ENCODE assay signal across 1 cellular context in genomic region chr22:21867528-21868266, GRCh38.
TF ChIP-seq lines count a peak whose summit lies in the region.

MAPK1 (minus strand) TSS chr22:21867645; CDS start chr22:21867440, 205 bp downstream.

TF ChIP-seq in WTC11, 78 proteins besides CTCF, POLR2A, EP300 and RAD21 (continued from another document):
- TF ChIP-seq, protein P1, sequence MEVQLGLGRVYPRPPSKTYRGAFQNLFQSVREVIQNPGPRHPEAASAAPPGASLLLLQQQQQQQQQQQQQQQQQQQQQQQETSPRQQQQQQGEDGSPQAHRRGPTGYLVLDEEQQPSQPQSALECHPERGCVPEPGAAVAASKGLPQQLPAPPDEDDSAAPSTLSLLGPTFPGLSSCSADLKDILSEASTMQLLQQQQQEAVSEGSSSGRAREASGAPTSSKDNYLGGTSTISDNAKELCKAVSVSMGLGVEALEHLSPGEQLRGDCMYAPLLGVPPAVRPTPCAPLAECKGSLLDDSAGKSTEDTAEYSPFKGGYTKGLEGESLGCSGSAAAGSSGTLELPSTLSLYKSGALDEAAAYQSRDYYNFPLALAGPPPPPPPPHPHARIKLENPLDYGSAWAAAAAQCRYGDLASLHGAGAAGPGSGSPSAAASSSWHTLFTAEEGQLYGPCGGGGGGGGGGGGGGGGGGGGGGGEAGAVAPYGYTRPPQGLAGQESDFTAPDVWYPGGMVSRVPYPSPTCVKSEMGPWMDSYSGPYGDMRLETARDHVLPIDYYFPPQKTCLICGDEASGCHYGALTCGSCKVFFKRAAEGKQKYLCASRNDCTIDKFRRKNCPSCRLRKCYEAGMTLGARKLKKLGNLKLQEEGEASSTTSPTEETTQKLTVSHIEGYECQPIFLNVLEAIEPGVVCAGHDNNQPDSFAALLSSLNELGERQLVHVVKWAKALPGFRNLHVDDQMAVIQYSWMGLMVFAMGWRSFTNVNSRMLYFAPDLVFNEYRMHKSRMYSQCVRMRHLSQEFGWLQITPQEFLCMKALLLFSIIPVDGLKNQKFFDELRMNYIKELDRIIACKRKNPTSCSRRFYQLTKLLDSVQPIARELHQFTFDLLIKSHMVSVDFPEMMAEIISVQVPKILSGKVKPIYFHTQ (CRISPR knock-in tag; IDR thresholded peaks at IDR 0.05) = no peak
- TF ChIP-seq, protein P2, sequence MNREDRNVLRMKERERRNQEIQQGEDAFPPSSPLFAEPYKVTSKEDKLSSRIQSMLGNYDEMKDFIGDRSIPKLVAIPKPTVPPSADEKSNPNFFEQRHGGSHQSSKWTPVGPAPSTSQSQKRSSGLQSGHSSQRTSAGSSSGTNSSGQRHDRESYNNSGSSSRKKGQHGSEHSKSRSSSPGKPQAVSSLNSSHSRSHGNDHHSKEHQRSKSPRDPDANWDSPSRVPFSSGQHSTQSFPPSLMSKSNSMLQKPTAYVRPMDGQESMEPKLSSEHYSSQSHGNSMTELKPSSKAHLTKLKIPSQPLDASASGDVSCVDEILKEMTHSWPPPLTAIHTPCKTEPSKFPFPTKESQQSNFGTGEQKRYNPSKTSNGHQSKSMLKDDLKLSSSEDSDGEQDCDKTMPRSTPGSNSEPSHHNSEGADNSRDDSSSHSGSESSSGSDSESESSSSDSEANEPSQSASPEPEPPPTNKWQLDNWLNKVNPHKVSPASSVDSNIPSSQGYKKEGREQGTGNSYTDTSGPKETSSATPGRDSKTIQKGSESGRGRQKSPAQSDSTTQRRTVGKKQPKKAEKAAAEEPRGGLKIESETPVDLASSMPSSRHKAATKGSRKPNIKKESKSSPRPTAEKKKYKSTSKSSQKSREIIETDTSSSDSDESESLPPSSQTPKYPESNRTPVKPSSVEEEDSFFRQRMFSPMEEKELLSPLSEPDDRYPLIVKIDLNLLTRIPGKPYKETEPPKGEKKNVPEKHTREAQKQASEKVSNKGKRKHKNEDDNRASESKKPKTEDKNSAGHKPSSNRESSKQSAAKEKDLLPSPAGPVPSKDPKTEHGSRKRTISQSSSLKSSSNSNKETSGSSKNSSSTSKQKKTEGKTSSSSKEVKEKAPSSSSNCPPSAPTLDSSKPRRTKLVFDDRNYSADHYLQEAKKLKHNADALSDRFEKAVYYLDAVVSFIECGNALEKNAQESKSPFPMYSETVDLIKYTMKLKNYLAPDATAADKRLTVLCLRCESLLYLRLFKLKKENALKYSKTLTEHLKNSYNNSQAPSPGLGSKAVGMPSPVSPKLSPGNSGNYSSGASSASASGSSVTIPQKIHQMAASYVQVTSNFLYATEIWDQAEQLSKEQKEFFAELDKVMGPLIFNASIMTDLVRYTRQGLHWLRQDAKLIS (CRISPR knock-in tag; IDR thresholded peaks at IDR 0.05; ENCODE audit: borderline replicate concordance) = no peak
- TF ChIP-seq OVOL2 (CRISPR knock-in tag; IDR thresholded peaks at IDR 0.05; ENCODE audit: borderline replicate concordance) (no peak), MYBL2 (CRISPR knock-in tag; IDR thresholded peaks at IDR 0.05) (no peak), SOX15 (CRISPR knock-in tag; IDR thresholded peaks at IDR 0.05) (no peak), JUN (CRISPR knock-in tag; IDR thresholded peaks at IDR 0.05) (no peak), FOXK1 (CRISPR knock-in tag; IDR thresholded peaks at IDR 0.05) (peak; percentile 69; the same call in 1 of the 2 replicates), ZNF138 (CRISPR knock-in tag; conservative IDR thresholded peaks at IDR 0.05) (no peak), ZNF671 (CRISPR knock-in tag; IDR thresholded peaks at IDR 0.05) (no peak), ESRRA (CRISPR knock-in tag; IDR thresholded peaks at IDR 0.05; ENCODE audit: borderline replicate concordance) (peak; percentile 65; the same call in 1 of the 2 replicates), NR1H2 (CRISPR knock-in tag; IDR thresholded peaks at IDR 0.05) (no peak), E2F5 (CRISPR knock-in tag; IDR thresholded peaks at IDR 0.05) (peak; percentile 79; the same call in 1 of the 2 replicates), ARID4B (CRISPR knock-in tag; IDR thresholded peaks at IDR 0.05; ENCODE audit: borderline replicate concordance) (no peak; the same call in 1 of the 2 replicates), ZNF232 (CRISPR knock-in tag; IDR thresholded peaks at IDR 0.05) (no peak), CDX4 (CRISPR knock-in tag; IDR thresholded peaks at IDR 0.05; ENCODE audit: borderline replicate concordance) (no peak)
- TF ChIP-seq, protein P3, sequence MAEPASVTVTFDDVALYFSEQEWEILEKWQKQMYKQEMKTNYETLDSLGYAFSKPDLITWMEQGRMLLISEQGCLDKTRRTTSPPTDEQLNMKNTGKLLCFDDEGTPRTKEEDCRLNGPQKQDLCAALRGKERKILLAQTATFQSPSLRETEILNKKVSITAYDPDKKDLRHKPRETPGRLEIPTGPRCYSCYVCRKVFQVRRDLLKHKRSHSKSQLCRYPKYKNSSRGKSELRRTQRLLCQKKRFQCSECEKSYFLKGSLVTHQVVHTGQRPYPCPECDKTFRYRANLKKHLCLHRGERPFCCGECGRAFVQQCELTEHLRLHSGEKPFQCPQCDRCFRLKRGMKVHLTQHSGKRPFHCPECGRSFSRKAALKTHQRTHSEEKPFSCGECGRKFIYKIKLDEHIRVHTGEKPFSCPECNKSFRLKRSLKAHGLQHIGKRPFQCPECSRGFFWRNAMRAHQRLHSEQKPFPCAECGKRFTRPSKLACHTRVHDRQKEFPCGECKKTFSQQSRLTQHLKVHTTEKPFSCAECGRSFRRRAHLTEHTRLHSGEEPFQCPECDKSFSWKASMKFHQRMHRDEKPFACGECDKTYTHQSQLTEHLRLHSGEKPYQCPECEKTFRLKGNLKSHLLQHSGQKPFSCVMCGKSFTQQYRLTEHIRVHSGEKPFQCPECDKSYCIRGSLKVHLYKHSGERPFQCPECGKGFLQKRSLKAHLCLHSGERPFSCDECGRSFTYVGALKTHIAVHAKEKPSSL (CRISPR knock-in tag; conservative IDR thresholded peaks at IDR 0.05) = no peak
